26 cellular contexts compared by ENCODE assay signal in the genomic region with DNA sequence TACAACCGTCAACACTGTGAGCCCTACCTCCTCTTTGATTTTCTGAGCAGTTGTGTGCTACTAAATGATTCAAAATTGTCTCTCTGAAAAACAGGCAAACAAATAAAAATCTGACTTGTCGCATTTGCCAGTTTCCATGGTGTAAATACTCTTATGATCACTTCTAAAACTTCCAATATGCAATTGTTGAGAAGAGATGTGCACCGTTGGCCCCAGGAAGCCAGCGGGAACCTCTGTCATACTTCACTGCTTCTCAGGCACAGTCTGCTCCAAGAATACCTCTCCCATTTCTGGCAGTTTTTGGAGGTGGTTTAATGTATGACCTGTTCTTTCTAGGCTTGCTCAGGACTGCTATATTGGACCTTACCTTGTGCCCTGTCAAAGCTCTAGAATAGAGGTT.
"Had no signal": no experiment of that assay in that cellular context is flagged by ENCODE, and none has a peak within 500 bp of the region (broad histone marks: within the 10 kb centered on the region; RNA-seq: fewer than 3 reads in every experiment).

No MANE protein-coding gene starts in this region.

- H3K27me3 ChIP-seq: adrenal gland, colonic mucosa, esophagus squamous epithelium, gastroesophageal sphincter, heart left ventricle, vagina had no signal

- H3K36me3 ChIP-seq: adrenal gland, colonic mucosa, esophagus squamous epithelium, gastroesophageal sphincter, heart left ventricle, lower lobe of right lung, vagina had no signal

- H3K4me3 ChIP-seq: adrenal gland, colonic mucosa, esophagus squamous epithelium, gastroesophageal sphincter, heart left ventricle, lower lobe of right lung, vagina had no signal

- ATAC-seq: activated CD4-positive, alpha-beta T cell treated with anti-CD3 and anti-CD28 coated beads for 36 hours; activated T-cell treated with anti-CD3 and anti-CD28 coated beads, Interleukin-2, amount 50 U/mL, for 4 hours; gastroesophageal sphincter; heart left ventricle; left lobe of liver; lower lobe of right lung; naive thymus-derived CD4-positive, alpha-beta T cell; stimulated activated naive CD8-positive, alpha-beta T cell treated with anti-CD3 and anti-CD28 coated beads, Interleukin-15, Interleukin-2, amounts not matched to agents 100 U/mL and 50 U/mL, for 24 hours had no signal

- H3K27ac Mint-ChIP-seq: activated B cell treated with CpG ODN at 0.5 μM for 24 hours; activated CD4-positive, alpha-beta T cell treated with anti-CD3 and anti-CD28 coated beads for 36 hours; activated naive CD8-positive, alpha-beta T cell; activated T-helper 2 cell treated with anti-CD3 and anti-CD28 coated beads, Interferon-gamma antibody, Interleukin-2, Interleukin-4, amounts not matched to agents 10 μg/mL and 5 μg/mL and 100 μg/mL, durations not matched to agents 14 hours and 24 hours and 36 hours; endodermal cell; naive thymus-derived CD4-positive, alpha-beta T cell; progenitor cell of endocrine pancreas; T-helper 1 cell treated with Interleukin-12 subunit alpha and Interleukin-12 subunit beta and Interleukin-4 antibody, amounts not matched to agents 30 μg/mL and 1 μg/mL, for 36 hours; type B pancreatic cell had no signal

- H3K4me1 Mint-ChIP-seq: activated B cell treated with CpG ODN at 0.5 μM for 24 hours; activated CD4-positive, alpha-beta T cell treated with anti-CD3 and anti-CD28 coated beads for 36 hours; central memory CD8-positive, alpha-beta T cell; endodermal cell; naive thymus-derived CD4-positive, alpha-beta T cell; neural crest cell had no signal

- H3K36me3 Mint-ChIP-seq: activated naive CD8-positive, alpha-beta T cell; naive thymus-derived CD4-positive, alpha-beta T cell; type B pancreatic cell had no signal

- DNase-seq: activated B cell treated with CpG ODN at 0.5 μM for 24 hours; activated CD4-positive, alpha-beta T cell treated with anti-CD3 and anti-CD28 coated beads for 36 hours; activated CD4-positive, alpha-beta T cell treated with anti-CD3 and anti-CD28 coated beads, Interleukin-2, amount 50 U/mL, for 48 hours; activated CD8-positive, alpha-beta memory T cell treated with anti-CD3 and anti-CD28 coated beads, Interleukin-2, amount 50 U/mL, for 48 hours; activated naive CD4-positive, alpha-beta T cell; activated T-cell treated with anti-CD3 and anti-CD28 coated beads, Interleukin-2, amount 50 U/mL, for 4 hours; adrenal gland; colonic mucosa; endodermal cell; esophagus squamous epithelium; heart left ventricle; lower lobe of right lung; naive thymus-derived CD4-positive, alpha-beta T cell; retina; stimulated activated CD4-positive, alpha-beta T cell treated with anti-CD3 and anti-CD28 coated beads, Interleukin-4, amount 100 ng/mL, for 4 hours; stimulated activated naive CD8-positive, alpha-beta T cell treated with anti-CD3 and anti-CD28 coated beads, Interleukin-15, Interleukin-2, amounts not matched to agents 100 U/mL and 50 U/mL, for 24 hours had no signal

- H3K4me1 ChIP-seq: adrenal gland, colonic mucosa, esophagus squamous epithelium, gastroesophageal sphincter, heart left ventricle, lower lobe of right lung, vagina had no signal

- H3K4me3 Mint-ChIP-seq: activated B cell treated with CpG ODN at 0.5 μM for 24 hours; activated CD4-positive, alpha-beta T cell treated with anti-CD3 and anti-CD28 coated beads for 36 hours; activated naive CD8-positive, alpha-beta T cell; activated T-cell treated with anti-CD3 and anti-CD28 coated beads, Interleukin-2, amount 50 U/mL, for 4 hours; central memory CD8-positive, alpha-beta T cell; endodermal cell; naive thymus-derived CD4-positive, alpha-beta T cell; neural crest cell; T-helper 1 cell treated with Interleukin-12 subunit alpha and Interleukin-12 subunit beta and Interleukin-4 antibody, amounts not matched to agents 30 μg/mL and 1 μg/mL, for 36 hours; type B pancreatic cell had no signal

- H3K9me3 ChIP-seq: colonic mucosa, esophagus squamous epithelium, gastroesophageal sphincter, lower lobe of right lung, vagina had no signal

- H3K27me3 Mint-ChIP-seq: activated B cell treated with CpG ODN at 0.5 μM for 24 hours; activated CD4-positive, alpha-beta T cell treated with anti-CD3 and anti-CD28 coated beads for 36 hours; activated naive CD8-positive, alpha-beta T cell; central memory CD8-positive, alpha-beta T cell; naive thymus-derived CD4-positive, alpha-beta T cell; progenitor cell of endocrine pancreas had no signal

- H3K9me3 Mint-ChIP-seq: activated B cell treated with CpG ODN at 0.5 μM for 24 hours, endodermal cell had no signal

- H3K27ac ChIP-seq: adrenal gland, colonic mucosa, esophagus squamous epithelium, gastroesophageal sphincter, heart left ventricle, lower lobe of right lung, vagina had no signal
